Comparison of ENCODE assay signal across 33 cellular contexts in the genomic region with DNA sequence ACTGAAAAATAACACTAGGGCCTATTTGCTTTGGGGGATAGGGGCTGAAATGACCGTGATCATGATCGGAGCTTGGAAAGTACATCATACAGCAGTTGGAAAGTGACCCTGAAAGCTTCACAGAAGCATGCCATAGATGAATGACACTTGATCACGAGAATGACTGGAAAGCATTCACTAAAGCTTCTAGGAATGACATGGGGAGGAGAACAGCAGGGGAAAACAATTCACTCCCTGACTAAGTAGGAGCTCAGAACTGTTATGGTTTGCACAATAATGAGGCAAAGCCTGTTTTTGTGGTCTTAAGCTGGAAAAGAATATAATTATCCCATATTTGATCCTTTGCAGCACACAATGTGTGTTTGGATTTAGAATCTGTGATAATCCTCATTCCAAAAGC.
"Had no signal": no experiment of that assay in that cellular context is flagged by ENCODE, and none has a peak within 500 bp of the region (broad histone marks: within the 10 kb centered on the region; RNA-seq: fewer than 3 reads in every experiment).

No MANE protein-coding gene starts in this region.

- FAIRE-seq: bronchial epithelial cell, frontal cortex had no signal

- H3K27ac Mint-ChIP-seq: activated B cell treated with CpG ODN at 0.5 μM for 24 hours; activated CD4-positive, alpha-beta memory T cell treated with anti-CD3 and anti-CD28 coated beads for 36 hours; activated CD4-positive, alpha-beta T cell treated with anti-CD3 and anti-CD28 coated beads for 36 hours; activated CD4-positive, alpha-beta T cell treated with anti-CD3 and anti-CD28 coated beads, Interleukin-2, amount 10 ng/mL, durations not matched to agents 24 days and 14 days; activated CD8-positive, alpha-beta memory T cell treated with anti-CD3 and anti-CD28 coated beads, Interleukin-2, amount 10 ng/mL, durations not matched to agents 7 days and 5 days; activated CD8-positive, alpha-beta T cell treated with anti-CD3 and anti-CD28 coated beads, Interleukin-2, amount 10 ng/mL, durations not matched to agents 7 days and 5 days; activated naive CD4-positive, alpha-beta T cell treated with anti-CD3 and anti-CD28 coated beads, Interleukin-2, amount 10 ng/mL, durations not matched to agents 7 days and 5 days; activated naive CD4-positive, alpha-beta T cell treated with anti-CD3 and anti-CD28 coated beads, Interleukin-2, amount 50 U/mL, for 72 hours; activated T-cell treated with anti-CD3 and anti-CD28 coated beads, Interleukin-2, amount 50 U/mL, for 24 hours; activated T-cell treated with anti-CD3 and anti-CD28 coated beads, Interleukin-2, amount 50 U/mL, for 72 hours; dendritic cell treated with granulocyte-macrophage colony-stimulating factor and Interleukin-4, amounts not matched to agents 40 ng/mL and 50 ng/mL, for 4 days; endodermal cell; T-helper 17 cell; T-helper 2 cell treated with Interferon-gamma antibody and Interleukin-4, amounts not matched to agents 5 μg/mL and 100 μg/mL, for 36 hours had no signal

- ATAC-seq: activated CD4-positive, alpha-beta T cell treated with anti-CD3 and anti-CD28 coated beads for 36 hours; activated CD4-positive, CD25-positive, alpha-beta regulatory T cell treated with anti-CD3 and anti-CD28 coated beads, Interleukin-2, amount 50 U/mL, for 24 hours; activated CD8-positive, alpha-beta memory T cell treated with anti-CD3 and anti-CD28 coated beads, Interleukin-2, amount 10 ng/mL, durations not matched to agents 7 days and 5 days; activated CD8-positive, alpha-beta T cell treated with anti-CD3 and anti-CD28 coated beads, Interleukin-2, amount 10 ng/mL, durations not matched to agents 7 days and 5 days; activated naive CD4-positive, alpha-beta T cell treated with anti-CD3 and anti-CD28 coated beads, Interleukin-2, amount 50 U/mL, for 72 hours; activated T-cell treated with anti-CD3 and anti-CD28 coated beads, Interleukin-2, amount 50 U/mL, for 72 hours; esophagus mucosa; T-helper 17 cell had no signal

- H3K27me3 ChIP-seq: brain microvascular endothelial cell, dorsolateral prefrontal cortex had no signal

- DNase-seq: activated B cell treated with CpG ODN at 0.5 μM for 24 hours; activated CD4-positive, alpha-beta memory T cell treated with anti-CD3 and anti-CD28 coated beads for 36 hours; activated CD4-positive, alpha-beta T cell treated with anti-CD3 and anti-CD28 coated beads for 36 hours; activated CD4-positive, alpha-beta T cell treated with anti-CD3 and anti-CD28 coated beads, Interleukin-2, amount 10 ng/mL, durations not matched to agents 24 days and 14 days; activated CD8-positive, alpha-beta memory T cell treated with anti-CD3 and anti-CD28 coated beads, Interleukin-2, amount 10 ng/mL, durations not matched to agents 7 days and 5 days; activated CD8-positive, alpha-beta memory T cell treated with anti-CD3 and anti-CD28 coated beads, Interleukin-2, amount 50 U/mL, for 4 hours; activated CD8-positive, alpha-beta T cell treated with anti-CD3 and anti-CD28 coated beads, Interleukin-2, amount 10 ng/mL, durations not matched to agents 7 days and 5 days; activated gamma-delta T cell; activated naive CD4-positive, alpha-beta T cell; activated naive CD4-positive, alpha-beta T cell treated with anti-CD3 and anti-CD28 coated beads, Interleukin-2, amount 10 ng/mL, durations not matched to agents 7 days and 5 days; activated T-cell treated with anti-CD3 and anti-CD28 coated beads, Interleukin-2, amount 50 U/mL, for 24 hours; activated T-cell treated with anti-CD3 and anti-CD28 coated beads, Interleukin-2, amount 50 U/mL, for 72 hours; amniotic stem cell; aorta; brain microvascular endothelial cell; dorsolateral prefrontal cortex; effector memory CD4-positive, alpha-beta T cell; endodermal cell; foreskin fibroblast; head of caudate nucleus; T-helper 1 cell; T-helper 17 cell; T1000; WERI-Rb-1 had no signal

- H3K36me3 Mint-ChIP-seq: activated CD4-positive, alpha-beta memory T cell treated with anti-CD3 and anti-CD28 coated beads for 36 hours; activated CD8-positive, alpha-beta memory T cell treated with anti-CD3 and anti-CD28 coated beads, Interleukin-2, amount 10 ng/mL, durations not matched to agents 7 days and 5 days; activated naive CD4-positive, alpha-beta T cell treated with anti-CD3 and anti-CD28 coated beads, Interleukin-2, amount 10 ng/mL, durations not matched to agents 7 days and 5 days; activated naive CD4-positive, alpha-beta T cell treated with anti-CD3 and anti-CD28 coated beads, Interleukin-2, amount 50 U/mL, for 72 hours had no signal

- H3K36me3 ChIP-seq: brain microvascular endothelial cell, WERI-Rb-1 had no signal

- H3K4me3 ChIP-seq: coronary artery, dorsolateral prefrontal cortex had no signal

- H3K9me3 Mint-ChIP-seq: activated B cell treated with CpG ODN at 0.5 μM for 24 hours; activated CD4-positive, alpha-beta T cell treated with anti-CD3 and anti-CD28 coated beads, Interleukin-2, amount 10 ng/mL, durations not matched to agents 24 days and 14 days; endodermal cell had no signal

- H3K27me3 Mint-ChIP-seq: activated B cell treated with CpG ODN at 0.5 μM for 24 hours; activated CD4-positive, alpha-beta memory T cell treated with anti-CD3 and anti-CD28 coated beads for 36 hours; activated CD4-positive, alpha-beta T cell treated with anti-CD3 and anti-CD28 coated beads for 36 hours; activated CD4-positive, alpha-beta T cell treated with anti-CD3 and anti-CD28 coated beads, Interleukin-2, amount 10 ng/mL, durations not matched to agents 24 days and 14 days; activated CD8-positive, alpha-beta memory T cell treated with anti-CD3 and anti-CD28 coated beads, Interleukin-2, amount 10 ng/mL, durations not matched to agents 7 days and 5 days; activated naive CD4-positive, alpha-beta T cell treated with anti-CD3 and anti-CD28 coated beads, Interleukin-2, amount 10 ng/mL, durations not matched to agents 7 days and 5 days; activated T-cell treated with anti-CD3 and anti-CD28 coated beads, Interleukin-2, amount 50 U/mL, for 24 hours; central memory CD8-positive, alpha-beta T cell; dendritic cell treated with granulocyte-macrophage colony-stimulating factor and Interleukin-4, amounts not matched to agents 40 ng/mL and 50 ng/mL, for 4 days; T-helper 17 cell had no signal

- H3K4me1 Mint-ChIP-seq: activated B cell treated with CpG ODN at 0.5 μM for 24 hours; activated CD4-positive, alpha-beta T cell treated with anti-CD3 and anti-CD28 coated beads for 36 hours; activated CD4-positive, alpha-beta T cell treated with anti-CD3 and anti-CD28 coated beads, Interleukin-2, amount 10 ng/mL, durations not matched to agents 24 days and 14 days; activated CD8-positive, alpha-beta memory T cell treated with anti-CD3 and anti-CD28 coated beads, Interleukin-2, amount 10 ng/mL, durations not matched to agents 7 days and 5 days; activated naive CD4-positive, alpha-beta T cell treated with anti-CD3 and anti-CD28 coated beads, Interleukin-2, amount 10 ng/mL, durations not matched to agents 7 days and 5 days; central memory CD8-positive, alpha-beta T cell; T-helper 17 cell had no signal

- H3K4me3 Mint-ChIP-seq: activated B cell treated with CpG ODN at 0.5 μM for 24 hours; activated CD4-positive, alpha-beta memory T cell treated with anti-CD3 and anti-CD28 coated beads for 36 hours; activated CD4-positive, alpha-beta T cell treated with anti-CD3 and anti-CD28 coated beads for 36 hours; activated CD4-positive, alpha-beta T cell treated with anti-CD3 and anti-CD28 coated beads, Interleukin-2, amount 10 ng/mL, durations not matched to agents 24 days and 14 days; activated CD8-positive, alpha-beta memory T cell treated with anti-CD3 and anti-CD28 coated beads, Interleukin-2, amount 10 ng/mL, durations not matched to agents 7 days and 5 days; activated CD8-positive, alpha-beta T cell treated with anti-CD3 and anti-CD28 coated beads, Interleukin-2, amount 10 ng/mL, durations not matched to agents 7 days and 5 days; activated naive CD4-positive, alpha-beta T cell treated with anti-CD3 and anti-CD28 coated beads, Interleukin-2, amount 10 ng/mL, durations not matched to agents 7 days and 5 days; activated T-cell treated with anti-CD3 and anti-CD28 coated beads, Interleukin-2, amount 50 U/mL, for 24 hours; activated T-cell treated with anti-CD3 and anti-CD28 coated beads, Interleukin-2, amount 50 U/mL, for 72 hours; central memory CD8-positive, alpha-beta T cell; dendritic cell treated with granulocyte-macrophage colony-stimulating factor and Interleukin-4, amounts not matched to agents 40 ng/mL and 50 ng/mL, for 4 days; endodermal cell; T-helper 17 cell; T-helper 2 cell treated with Interferon-gamma antibody and Interleukin-4, amounts not matched to agents 5 μg/mL and 100 μg/mL, for 36 hours had no signal

- H3K27ac ChIP-seq: brain microvascular endothelial cell, coronary artery, dorsolateral prefrontal cortex, WERI-Rb-1 had no signal
